Comparison of ENCODE assay signal across 26 cellular contexts in genomic region chr6:113147544-113147943, GRCh38.
A peak's percentile ranks its signal among the peaks of the same experiment; 100 is the strongest.
DNase-seq lines count a peak whose midpoint lies in the region; ATAC-seq and TF ChIP-seq lines count a peak whose summit lies in the region.
"Had no signal": no experiment of that assay in that cellular context is flagged by ENCODE, and none has a peak within 500 bp of the region (broad histone marks: within the 10 kb centered on the region; RNA-seq: fewer than 3 reads in every experiment).

No MANE protein-coding gene starts in this region.

- no peak overlapping the region for H3K4me3 ChIP-seq in osteoblast (ENCODE audit: insufficient read depth, low read length)
- H3K4me3 ChIP-seq: thoracic aorta had no signal

- no peaks in the 10 kb centered on the region for H3K79me2 ChIP-seq in osteoblast (ENCODE audit: insufficient read depth, low read length)

- peak overlapping the region; percentile 59 for H3K27ac ChIP-seq in osteoblast (ENCODE audit: low read depth, low read length)
- H3K27ac ChIP-seq: HL-60, RWPE1, thoracic aorta had no signal

- no peak overlapping the region for H2AFZ ChIP-seq in osteoblast (ENCODE audit: low read length)

- H3K4me2 ChIP-seq in osteoblast (ENCODE audit: insufficient read depth, low read length): no peak overlapping the region

- H3K4me1 Mint-ChIP-seq in natural killer cell treated with Interleukin-12 subunit alpha and Interleukin-12 subunit beta and Interleukin-15 and Interleukin-18, amount 100 ng/mL, for 72 hours (ENCODE audit: low read depth in 2 of 2): no peaks in the 10 kb centered on the region
- H3K4me1 Mint-ChIP-seq: central memory CD8-positive, alpha-beta T cell; IgD-negative memory B cell; naive thymus-derived CD4-positive, alpha-beta T cell; stimulated activated memory B cell treated with anti-CD40 and anti-IgM and Interleukin-4, amounts not matched to agents 10 μg/mL and 1 μg/mL and 100 μg/mL, for 72 hours had no signal

- H3K27me3 ChIP-seq in osteoblast (ENCODE audit: insufficient read depth, low read length): no peaks in the 10 kb centered on the region

- H3K27ac Mint-ChIP-seq in natural killer cell treated with Interleukin-12 subunit alpha and Interleukin-12 subunit beta and Interleukin-15 and Interleukin-18, amount 100 ng/mL, for 72 hours: no peak overlapping the region
- H3K27ac Mint-ChIP-seq: activated CD8-positive, alpha-beta T cell treated with anti-CD3 and anti-CD28 coated beads, Interleukin-2, amount 10 ng/mL, durations not matched to agents 7 days and 5 days; IgD-negative memory B cell; naive thymus-derived CD4-positive, alpha-beta T cell; stimulated activated memory B cell treated with anti-CD40 and anti-IgM and Interleukin-4, amounts not matched to agents 10 μg/mL and 1 μg/mL and 100 μg/mL, for 72 hours had no signal

- peaks cover 30% of the 10 kb centered on the region for H3K4me1 ChIP-seq in osteoblast (ENCODE audit: insufficient read depth, low read length)

- no peaks in the 10 kb centered on the region for H3K27me3 Mint-ChIP-seq in natural killer cell treated with Interleukin-12 subunit alpha and Interleukin-12 subunit beta and Interleukin-15 and Interleukin-18, amount 100 ng/mL, for 72 hours
- H3K27me3 Mint-ChIP-seq: central memory CD8-positive, alpha-beta T cell; naive thymus-derived CD4-positive, alpha-beta T cell; stimulated activated memory B cell treated with anti-CD40 and anti-IgM and Interleukin-4, amounts not matched to agents 10 μg/mL and 1 μg/mL and 100 μg/mL, for 72 hours had no signal

- peaks cover 3% of the 10 kb centered on the region for H3K9me3 ChIP-seq in osteoblast (ENCODE audit: low read depth, low read length)
- H3K9me3 ChIP-seq: thoracic aorta had no signal

- no peaks in the 10 kb centered on the region for H4K20me1 ChIP-seq in osteoblast (ENCODE audit: insufficient read depth, low read length)

- H3K36me3 Mint-ChIP-seq in natural killer cell treated with Interleukin-12 subunit alpha and Interleukin-12 subunit beta and Interleukin-15 and Interleukin-18, amount 100 ng/mL, for 72 hours: no peaks in the 10 kb centered on the region
- H3K36me3 Mint-ChIP-seq: IgD-negative memory B cell; naive thymus-derived CD4-positive, alpha-beta T cell; stimulated activated memory B cell treated with anti-CD40 and anti-IgM and Interleukin-4, amounts not matched to agents 10 μg/mL and 1 μg/mL and 100 μg/mL, for 72 hours had no signal

- H3K4me3 Mint-ChIP-seq in natural killer cell treated with Interleukin-12 subunit alpha and Interleukin-12 subunit beta and Interleukin-15 and Interleukin-18, amount 100 ng/mL, for 72 hours: no peak overlapping the region
- H3K4me3 Mint-ChIP-seq: activated CD8-positive, alpha-beta T cell treated with anti-CD3 and anti-CD28 coated beads, Interleukin-2, amount 10 ng/mL, durations not matched to agents 7 days and 5 days; central memory CD8-positive, alpha-beta T cell; IgD-negative memory B cell; naive thymus-derived CD4-positive, alpha-beta T cell; stimulated activated memory B cell treated with anti-CD40 and anti-IgM and Interleukin-4, amounts not matched to agents 10 μg/mL and 1 μg/mL and 100 μg/mL, for 72 hours had no signal

- ATAC-seq in natural killer cell treated with Interleukin-12 subunit alpha and Interleukin-12 subunit beta and Interleukin-15 and Interleukin-18, amount 100 ng/mL, for 72 hours: no peak
- no peak for ATAC-seq in HG03159 (IDR thresholded peaks at IDR 0.05; ENCODE audit: unreplicated experiment)
- ATAC-seq: activated CD4-positive, CD25-positive, alpha-beta regulatory T cell treated with anti-CD3 and anti-CD28 coated beads, Interleukin-2, amount 50 U/mL, for 24 hours; activated CD8-positive, alpha-beta T cell treated with anti-CD3 and anti-CD28 coated beads, Interleukin-2, amount 10 ng/mL, durations not matched to agents 7 days and 5 days; HCT116; left lobe of liver; naive thymus-derived CD4-positive, alpha-beta T cell; stimulated activated memory B cell treated with anti-CD40 and anti-IgM and Interleukin-4, amounts not matched to agents 10 μg/mL and 1 μg/mL and 100 μg/mL, for 72 hours had no signal

- no peak for TF ChIP-seq CTCF in osteoblast (IDR thresholded peaks at IDR 0.05; ENCODE audit: extremely low read depth, low read depth, low read length)

- H3K36me3 ChIP-seq in osteoblast (ENCODE audit: insufficient read depth, low read length): no peaks in the 10 kb centered on the region
- H3K36me3 ChIP-seq: thoracic aorta had no signal

- DNase-seq in EL (peak; percentile 43), NOMO-1 (lab: John Stamatoyannopoulos, UW; ENCODE audit: unreplicated experiment in 2 of 2) (peak; percentile 16 to 56), dedifferentiated amniotic fluid mesenchymal stem cell (ENCODE audit: extremely low spot score) (peak; percentile 72), osteoblast (ENCODE audit: insufficient read length, low spot score, missing footprints) (no peak), retina (no peak)
- DNase-seq in natural killer cell treated with Interleukin-12 subunit alpha and Interleukin-12 subunit beta and Interleukin-15 and Interleukin-18, amount 100 ng/mL, for 72 hours (ENCODE audit: low spot score): no peak
- DNase-seq: activated CD8-positive, alpha-beta T cell treated with anti-CD3 and anti-CD28 coated beads, Interleukin-2, amount 10 ng/mL, durations not matched to agents 7 days and 5 days; activated naive CD4-positive, alpha-beta T cell; activated T-cell treated with anti-CD3 and anti-CD28 coated beads, Interleukin-2, amount 50 U/mL, for 1 hour; anterior cingulate cortex; DMS79; naive thymus-derived CD4-positive, alpha-beta T cell; NCI-H1694; NCI-H226; stimulated activated CD4-positive, alpha-beta T cell treated with anti-CD3 and anti-CD28 coated beads, Interleukin-1b, Interleukin-23, amount 100 ng/mL, for 48 hours; T1000 had no signal

- H3K9me3 Mint-ChIP-seq in natural killer cell treated with Interleukin-12 subunit alpha and Interleukin-12 subunit beta and Interleukin-15 and Interleukin-18, amount 100 ng/mL, for 72 hours: peaks cover 11% of the 10 kb centered on the region

Comparison
In these comparisons a context has a peak if more than half of its experiments do, and no peak if none do; other contexts are left out.
1. DNase-seq: peak in EL (single experiment), NOMO-1 (2 of 2) and dedifferentiated amniotic fluid mesenchymal stem cell (single experiment); none in osteoblast (single experiment), natural killer cell treated with Interleukin-12 subunit alpha and Interleukin-12 subunit beta and Interleukin-15 and Interleukin-18, amount 100 ng/mL, for 72 hours (single experiment) and retina (single experiment).